ENCODE assay signal across 28 cellular contexts in genomic region chr21:35275776-35276175, GRCh38.
DNase-seq lines count a peak whose midpoint lies in the region; ATAC-seq and TF ChIP-seq lines count a peak whose summit lies in the region.
"Had no signal": no experiment of that assay in that cellular context is flagged by ENCODE, and none has a peak within 500 bp of the region (broad histone marks: within the 10 kb centered on the region; RNA-seq: fewer than 3 reads in every experiment).

No MANE protein-coding gene starts in this region.

- H3K27ac Mint-ChIP-seq in mesothelial cell of epicardium = peak overlapping the region; percentile 78
- H3K27ac Mint-ChIP-seq: activated B cell treated with CpG ODN at 0.5 μM for 24 hours, progenitor cell of endocrine pancreas had no signal

- no peak for TF ChIP-seq CTCF in mesothelial cell of epicardium (IDR thresholded peaks at IDR 0.05; ENCODE audit: unreplicated experiment)

- H3K4me1 Mint-ChIP-seq in mesothelial cell of epicardium = peaks cover 38% of the 10 kb centered on the region
- H3K4me1 Mint-ChIP-seq: activated B cell treated with CpG ODN at 0.5 μM for 24 hours had no signal

- no peak for ATAC-seq in HG03460 (IDR thresholded peaks at IDR 0.05; ENCODE audit: unreplicated experiment)
- ATAC-seq in HG02840 (IDR thresholded peaks at IDR 0.05; ENCODE audit: low FRiP score, unreplicated experiment) = no peak
- no peak for ATAC-seq in HG02610 (IDR thresholded peaks at IDR 0.05; ENCODE audit: unreplicated experiment)
- ATAC-seq: gastrocnemius medialis, GM12878, HepG2, sciatic nerve had no signal

- DNase-seq in COLO829 (ENCODE audit: low spot score) (peak; percentile 70), M059J (ENCODE audit: low read depth) (peak; percentile 87), amniotic epithelial cell (ENCODE audit: low read depth) (peak; percentile 82), mesothelial cell of epicardium (ENCODE audit: low spot score in 2 of 2, unreplicated experiment in 2 of 2) (no peak), activated gamma-delta T cell (lab: John Stamatoyannopoulos, UW) (no peak)
- DNase-seq: activated B cell treated with CpG ODN at 0.5 μM for 24 hours; activated CD4-positive, alpha-beta T cell treated with anti-CD3 and anti-CD28 coated beads, Interleukin-2, amount 50 U/mL, for 4 hours; activated naive CD4-positive, alpha-beta T cell treated with anti-CD3 and anti-CD28 coated beads, Interleukin-2, amount 50 U/mL, for 16 hours; anterior cingulate cortex; COR-L47; cortex of kidney; DMS79; gastrocnemius medialis; Kasumi-1; left cardiac atrium; NCI-H1092; NCI-H187 treated with DMSO at 0.1 percent for 48 hours; NCI-H226; NCI-H748 treated with DMSO at 0.1 percent for 48 hours; Right ventricle myocardium superior; T-helper 1 cell had no signal

- H3K4me3 Mint-ChIP-seq in mesothelial cell of epicardium = no peak overlapping the region
- H3K4me3 Mint-ChIP-seq: activated B cell treated with CpG ODN at 0.5 μM for 24 hours had no signal

- H3K9me3 Mint-ChIP-seq in mesothelial cell of epicardium = peaks cover 19% of the 10 kb centered on the region
- H3K9me3 Mint-ChIP-seq: activated B cell treated with CpG ODN at 0.5 μM for 24 hours had no signal

- no peaks in the 10 kb centered on the region for H3K27me3 Mint-ChIP-seq in mesothelial cell of epicardium (ENCODE audit: low read depth)
- H3K27me3 Mint-ChIP-seq: activated B cell treated with CpG ODN at 0.5 μM for 24 hours, progenitor cell of endocrine pancreas had no signal

- peaks cover 1% of the 10 kb centered on the region for H3K36me3 Mint-ChIP-seq in mesothelial cell of epicardium

Comparison
In these comparisons a context has a peak if more than half of its experiments do, and no peak if none do; other contexts are left out.
1. DNase-seq: peak in COLO829 (single experiment), M059J (single experiment) and amniotic epithelial cell (single experiment); none in mesothelial cell of epicardium (0 of 2) and activated gamma-delta T cell (single experiment).